Comparison of ENCODE assay signal across 1 cellular context in the genomic region with DNA sequence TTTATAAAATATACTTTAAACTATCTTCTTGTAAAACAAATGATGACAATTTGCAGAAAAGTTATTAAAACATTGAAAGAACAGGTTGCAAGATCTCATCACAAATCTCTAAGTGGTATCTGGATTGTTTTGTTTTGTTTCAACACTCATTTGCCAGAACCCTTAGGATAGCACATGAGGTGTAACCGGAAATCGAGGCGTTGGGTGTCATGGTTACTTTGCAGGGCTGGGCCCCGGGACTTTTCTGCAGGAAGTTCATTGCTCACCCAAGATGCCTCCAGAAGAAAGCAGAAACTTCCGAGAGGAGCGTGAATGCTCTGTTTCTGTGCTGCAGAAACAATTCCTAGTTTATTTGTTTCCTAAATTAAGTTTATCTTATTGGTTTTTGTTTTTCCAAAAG.
TF ChIP-seq lines count a peak whose summit lies in the region.

No MANE protein-coding gene starts in this region.

TF ChIP-seq in HepG2, 621 proteins besides CTCF, POLR2A, EP300 and RAD21 (continued from another document):
- TF ChIP-seq, protein P1, sequence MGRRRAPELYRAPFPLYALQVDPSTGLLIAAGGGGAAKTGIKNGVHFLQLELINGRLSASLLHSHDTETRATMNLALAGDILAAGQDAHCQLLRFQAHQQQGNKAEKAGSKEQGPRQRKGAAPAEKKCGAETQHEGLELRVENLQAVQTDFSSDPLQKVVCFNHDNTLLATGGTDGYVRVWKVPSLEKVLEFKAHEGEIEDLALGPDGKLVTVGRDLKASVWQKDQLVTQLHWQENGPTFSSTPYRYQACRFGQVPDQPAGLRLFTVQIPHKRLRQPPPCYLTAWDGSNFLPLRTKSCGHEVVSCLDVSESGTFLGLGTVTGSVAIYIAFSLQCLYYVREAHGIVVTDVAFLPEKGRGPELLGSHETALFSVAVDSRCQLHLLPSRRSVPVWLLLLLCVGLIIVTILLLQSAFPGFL (CRISPR knock-in tag; IDR thresholded peaks at IDR 0.05), result no peak
- TF ChIP-seq, protein P2, sequence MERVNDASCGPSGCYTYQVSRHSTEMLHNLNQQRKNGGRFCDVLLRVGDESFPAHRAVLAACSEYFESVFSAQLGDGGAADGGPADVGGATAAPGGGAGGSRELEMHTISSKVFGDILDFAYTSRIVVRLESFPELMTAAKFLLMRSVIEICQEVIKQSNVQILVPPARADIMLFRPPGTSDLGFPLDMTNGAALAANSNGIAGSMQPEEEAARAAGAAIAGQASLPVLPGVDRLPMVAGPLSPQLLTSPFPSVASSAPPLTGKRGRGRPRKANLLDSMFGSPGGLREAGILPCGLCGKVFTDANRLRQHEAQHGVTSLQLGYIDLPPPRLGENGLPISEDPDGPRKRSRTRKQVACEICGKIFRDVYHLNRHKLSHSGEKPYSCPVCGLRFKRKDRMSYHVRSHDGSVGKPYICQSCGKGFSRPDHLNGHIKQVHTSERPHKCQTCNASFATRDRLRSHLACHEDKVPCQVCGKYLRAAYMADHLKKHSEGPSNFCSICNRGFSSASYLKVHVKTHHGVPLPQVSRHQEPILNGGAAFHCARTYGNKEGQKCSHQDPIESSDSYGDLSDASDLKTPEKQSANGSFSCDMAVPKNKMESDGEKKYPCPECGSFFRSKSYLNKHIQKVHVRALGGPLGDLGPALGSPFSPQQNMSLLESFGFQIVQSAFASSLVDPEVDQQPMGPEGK (CRISPR knock-in tag; IDR thresholded peaks at IDR 0.05), result no peak
- no peak for TF ChIP-seq POLR2G (IDR thresholded peaks at IDR 0.05; ENCODE audit: low read depth, low read length)
- TF ChIP-seq, protein P3, sequence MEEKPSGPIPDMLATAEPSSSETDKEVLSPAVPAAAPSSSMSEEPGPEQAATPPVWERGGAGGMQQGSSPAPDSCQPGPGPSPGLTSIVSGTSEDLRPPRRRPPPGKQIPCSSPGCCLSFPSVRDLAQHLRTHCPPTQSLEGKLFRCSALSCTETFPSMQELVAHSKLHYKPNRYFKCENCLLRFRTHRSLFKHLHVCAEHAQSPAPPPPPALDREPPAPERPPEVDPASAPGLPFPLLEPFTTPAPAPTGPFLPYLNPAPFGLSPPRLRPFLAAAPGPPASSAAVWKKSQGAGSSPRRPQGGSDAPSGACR (CRISPR knock-in tag; IDR thresholded peaks at IDR 0.05), result no peak
- no peak for TF ChIP-seq ZBTB8A (CRISPR knock-in tag; IDR thresholded peaks at IDR 0.05; ENCODE audit: borderline replicate concordance, low read depth)
- no peak for TF ChIP-seq ZNF441 (CRISPR knock-in tag; IDR thresholded peaks at IDR 0.05; ENCODE audit: borderline replicate concordance)
